20 cellular contexts compared by ENCODE assay signal in the genomic region with DNA sequence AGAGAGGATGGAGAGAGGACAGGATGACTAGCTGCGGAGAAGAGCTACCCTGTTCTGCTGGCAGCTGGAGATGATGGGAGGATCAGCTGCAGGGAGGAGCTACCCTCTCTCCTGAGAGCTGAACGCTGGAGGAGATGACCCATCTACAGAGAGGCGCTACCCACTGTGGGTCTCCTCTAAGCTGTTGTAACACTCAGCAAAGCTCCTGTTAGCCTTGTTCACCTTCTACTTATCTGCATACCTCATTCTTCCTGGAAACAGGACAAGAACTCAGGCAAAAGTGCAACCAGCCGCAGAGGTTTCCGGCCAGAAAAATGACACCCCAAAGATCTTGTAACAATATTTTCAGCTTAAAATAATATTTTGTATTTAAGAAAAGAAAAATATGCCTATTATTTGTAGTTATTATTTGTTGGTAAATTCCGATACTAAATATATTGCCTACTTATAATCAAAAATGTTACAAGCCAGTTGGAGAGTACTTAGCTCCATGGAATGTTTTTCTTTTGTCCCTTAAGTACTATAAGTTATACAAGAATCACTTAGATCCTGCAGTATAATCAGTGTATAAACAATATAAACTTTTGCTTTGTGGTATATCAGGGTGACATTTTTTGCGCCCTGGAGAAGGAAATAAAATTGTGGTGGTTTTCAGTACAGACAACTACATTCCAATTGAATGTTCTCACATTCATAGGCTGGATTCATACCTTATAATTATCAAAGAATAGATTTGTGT.
DNase-seq lines count a peak whose midpoint lies in the region; ATAC-seq and TF ChIP-seq lines count a peak whose summit lies in the region.
"Had no signal": no experiment of that assay in that cellular context is flagged by ENCODE, and none has a peak within 500 bp of the region (broad histone marks: within the 10 kb centered on the region; RNA-seq: fewer than 3 reads in every experiment).

No MANE protein-coding gene starts in this region.

- DNase-seq in WTC11 (ENCODE audit: low spot score) (no peak), lower lobe of right lung (no peak), vagina (ENCODE audit: extremely low spot score in 2 of 2) (no peak)
- DNase-seq: DMS153, DMS79 treated with DMSO at 0.1 percent for 48 hours, GF-D8, GM23248, HCEC 1CT, HFFc6, KBM-7 had no signal

- POLR2A ChIA-PET in WTC11 (lab: Charles Lee): no interaction called here

- no peaks in the 10 kb centered on the region for H3K4me1 ChIP-seq in lower lobe of right lung
- no peaks in the 10 kb centered on the region for H3K4me1 ChIP-seq in vagina
- H3K4me1 ChIP-seq: BLaER1 had no signal

- ATAC-seq in WTC11 (0 out of 2 replicates have a peak, but pooled peaks have one; percentile 22), lower lobe of right lung (peak; percentile 52 to 65), GM18870 (IDR thresholded peaks at IDR 0.05; ENCODE audit: unreplicated experiment) (no peak), HG02840 (IDR thresholded peaks at IDR 0.05; ENCODE audit: low FRiP score, unreplicated experiment) (no peak), GM18519 (IDR thresholded peaks at IDR 0.05; ENCODE audit: low FRiP score, unreplicated experiment) (no peak)
- ATAC-seq in stimulated activated memory B cell treated with anti-CD40 and anti-IgM and Interleukin-4, amounts not matched to agents 10 μg/mL and 1 μg/mL and 100 μg/mL, for 72 hours: peak; percentile 34
- ATAC-seq: GM12878, HepG2 had no signal

- H3K9me3 Mint-ChIP-seq in WTC11: peaks cover 8% of the 10 kb centered on the region
- peaks cover 3% of the 10 kb centered on the region for H3K9me3 Mint-ChIP-seq in stimulated activated memory B cell treated with anti-CD40 and anti-IgM and Interleukin-4, amounts not matched to agents 10 μg/mL and 1 μg/mL and 100 μg/mL, for 72 hours

- H3K36me3 ChIP-seq in lower lobe of right lung (no peaks in the 10 kb centered on the region), vagina (no peaks in the 10 kb centered on the region)
- H3K36me3 ChIP-seq: BLaER1 had no signal

- H3K27me3 Mint-ChIP-seq in WTC11 (ENCODE audit: low read depth): no peaks in the 10 kb centered on the region
- no peaks in the 10 kb centered on the region for H3K27me3 Mint-ChIP-seq in stimulated activated memory B cell treated with anti-CD40 and anti-IgM and Interleukin-4, amounts not matched to agents 10 μg/mL and 1 μg/mL and 100 μg/mL, for 72 hours
- H3K27me3 Mint-ChIP-seq: CD4-positive, alpha-beta memory T cell; IgD-negative memory B cell had no signal

- TF ChIP-seq CTCF in WTC11 (IDR thresholded peaks at IDR 0.05): no peak
- no peak for TF ChIP-seq CTCF in lower lobe of right lung (IDR thresholded peaks at IDR 0.05)
- no peak for TF ChIP-seq CTCF in vagina (IDR thresholded peaks at IDR 0.05)

- intact Hi-C loops in lower lobe of right lung (cut with DNase I) (no loop called here), vagina (cut with DNase I) (no loop called here)

- H3K4me1 Mint-ChIP-seq in WTC11: no peaks in the 10 kb centered on the region
- no peaks in the 10 kb centered on the region for H3K4me1 Mint-ChIP-seq in stimulated activated memory B cell treated with anti-CD40 and anti-IgM and Interleukin-4, amounts not matched to agents 10 μg/mL and 1 μg/mL and 100 μg/mL, for 72 hours
- H3K4me1 Mint-ChIP-seq: CD14-positive monocyte; CD4-positive, alpha-beta memory T cell; IgD-negative memory B cell had no signal

- CTCF ChIA-PET in WTC11 (lab: Charles Lee): no interaction called here

- H3K27ac Mint-ChIP-seq in WTC11: no peak overlapping the region
- no peak overlapping the region for H3K27ac Mint-ChIP-seq in stimulated activated memory B cell treated with anti-CD40 and anti-IgM and Interleukin-4, amounts not matched to agents 10 μg/mL and 1 μg/mL and 100 μg/mL, for 72 hours
- H3K27ac Mint-ChIP-seq: CD14-positive monocyte; CD4-positive, alpha-beta memory T cell; HFFc6; IgD-negative memory B cell had no signal

- no peak overlapping the region for H3K4me3 Mint-ChIP-seq in WTC11
- H3K4me3 Mint-ChIP-seq in stimulated activated memory B cell treated with anti-CD40 and anti-IgM and Interleukin-4, amounts not matched to agents 10 μg/mL and 1 μg/mL and 100 μg/mL, for 72 hours: no peak overlapping the region
- H3K4me3 Mint-ChIP-seq: CD14-positive monocyte; CD4-positive, alpha-beta memory T cell; HFFc6; IgD-negative memory B cell had no signal

- TF ChIP-seq POLR2A in vagina (IDR thresholded peaks at IDR 0.05): no peak

- H3K9me3 ChIP-seq in lower lobe of right lung (no peaks in the 10 kb centered on the region), vagina (no peaks in the 10 kb centered on the region)

- H3K27me3 ChIP-seq in lower lobe of right lung (ENCODE audit: low read depth): no peaks in the 10 kb centered on the region
- H3K27me3 ChIP-seq in vagina: no peaks in the 10 kb centered on the region
- H3K27me3 ChIP-seq: BLaER1 had no signal

- no peaks in the 10 kb centered on the region for H3K36me3 Mint-ChIP-seq in WTC11
- H3K36me3 Mint-ChIP-seq in stimulated activated memory B cell treated with anti-CD40 and anti-IgM and Interleukin-4, amounts not matched to agents 10 μg/mL and 1 μg/mL and 100 μg/mL, for 72 hours: no peaks in the 10 kb centered on the region
- H3K36me3 Mint-ChIP-seq: CD14-positive monocyte; CD4-positive, alpha-beta memory T cell; IgD-negative memory B cell had no signal

- H3K27ac ChIP-seq in lower lobe of right lung (no peak overlapping the region), vagina (no peak overlapping the region)
- H3K27ac ChIP-seq: BLaER1, GM23248 had no signal

- H3K4me3 ChIP-seq in lower lobe of right lung (no peak overlapping the region), vagina (no peak overlapping the region)
- H3K4me3 ChIP-seq: BLaER1, GM12878, GM23248 had no signal

TF ChIP-seq in WTC11, 78 proteins besides CTCF, POLR2A, EP300 and RAD21 (continues in another document):
- TF ChIP-seq MYBL2 (CRISPR knock-in tag; IDR thresholded peaks at IDR 0.05): no peak
- no peak for TF ChIP-seq TCF7 (CRISPR knock-in tag; IDR thresholded peaks at IDR 0.05; ENCODE audit: low read depth)
- no peak for TF ChIP-seq ESRRA (CRISPR knock-in tag; IDR thresholded peaks at IDR 0.05; ENCODE audit: borderline replicate concordance)
- TF ChIP-seq SMAD4 (CRISPR knock-in tag; IDR thresholded peaks at IDR 0.05): no peak
- no peak for TF ChIP-seq NR3C1 (CRISPR knock-in tag; conservative IDR thresholded peaks at IDR 0.05; ENCODE audit: low read depth)
- TF ChIP-seq NR1H2 (CRISPR knock-in tag; IDR thresholded peaks at IDR 0.05): no peak
- TF ChIP-seq, protein P1, sequence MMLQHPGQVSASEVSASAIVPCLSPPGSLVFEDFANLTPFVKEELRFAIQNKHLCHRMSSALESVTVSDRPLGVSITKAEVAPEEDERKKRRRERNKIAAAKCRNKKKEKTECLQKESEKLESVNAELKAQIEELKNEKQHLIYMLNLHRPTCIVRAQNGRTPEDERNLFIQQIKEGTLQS (CRISPR knock-in tag; conservative IDR thresholded peaks at IDR 0.05): no peak
- TF ChIP-seq, protein P2, sequence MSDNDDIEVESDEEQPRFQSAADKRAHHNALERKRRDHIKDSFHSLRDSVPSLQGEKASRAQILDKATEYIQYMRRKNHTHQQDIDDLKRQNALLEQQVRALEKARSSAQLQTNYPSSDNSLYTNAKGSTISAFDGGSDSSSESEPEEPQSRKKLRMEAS (CRISPR knock-in tag; IDR thresholded peaks at IDR 0.05): no peak
- no peak for TF ChIP-seq KAT7 (CRISPR knock-in tag; IDR thresholded peaks at IDR 0.05; ENCODE audit: borderline replicate concordance)
- TF ChIP-seq, protein P3, sequence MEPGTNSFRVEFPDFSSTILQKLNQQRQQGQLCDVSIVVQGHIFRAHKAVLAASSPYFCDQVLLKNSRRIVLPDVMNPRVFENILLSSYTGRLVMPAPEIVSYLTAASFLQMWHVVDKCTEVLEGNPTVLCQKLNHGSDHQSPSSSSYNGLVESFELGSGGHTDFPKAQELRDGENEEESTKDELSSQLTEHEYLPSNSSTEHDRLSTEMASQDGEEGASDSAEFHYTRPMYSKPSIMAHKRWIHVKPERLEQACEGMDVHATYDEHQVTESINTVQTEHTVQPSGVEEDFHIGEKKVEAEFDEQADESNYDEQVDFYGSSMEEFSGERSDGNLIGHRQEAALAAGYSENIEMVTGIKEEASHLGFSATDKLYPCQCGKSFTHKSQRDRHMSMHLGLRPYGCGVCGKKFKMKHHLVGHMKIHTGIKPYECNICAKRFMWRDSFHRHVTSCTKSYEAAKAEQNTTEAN (CRISPR knock-in tag; IDR thresholded peaks at IDR 0.05): no peak
- no peak for TF ChIP-seq GRHL2 (CRISPR knock-in tag; IDR thresholded peaks at IDR 0.05; ENCODE audit: insufficient replicate concordance, severe bottlenecking)
- TF ChIP-seq ZNF396 (CRISPR knock-in tag; IDR thresholded peaks at IDR 0.05; ENCODE audit: borderline replicate concordance): no peak
- TF ChIP-seq ATF1 (CRISPR knock-in tag; IDR thresholded peaks at IDR 0.05): no peak
- TF ChIP-seq, protein P4, sequence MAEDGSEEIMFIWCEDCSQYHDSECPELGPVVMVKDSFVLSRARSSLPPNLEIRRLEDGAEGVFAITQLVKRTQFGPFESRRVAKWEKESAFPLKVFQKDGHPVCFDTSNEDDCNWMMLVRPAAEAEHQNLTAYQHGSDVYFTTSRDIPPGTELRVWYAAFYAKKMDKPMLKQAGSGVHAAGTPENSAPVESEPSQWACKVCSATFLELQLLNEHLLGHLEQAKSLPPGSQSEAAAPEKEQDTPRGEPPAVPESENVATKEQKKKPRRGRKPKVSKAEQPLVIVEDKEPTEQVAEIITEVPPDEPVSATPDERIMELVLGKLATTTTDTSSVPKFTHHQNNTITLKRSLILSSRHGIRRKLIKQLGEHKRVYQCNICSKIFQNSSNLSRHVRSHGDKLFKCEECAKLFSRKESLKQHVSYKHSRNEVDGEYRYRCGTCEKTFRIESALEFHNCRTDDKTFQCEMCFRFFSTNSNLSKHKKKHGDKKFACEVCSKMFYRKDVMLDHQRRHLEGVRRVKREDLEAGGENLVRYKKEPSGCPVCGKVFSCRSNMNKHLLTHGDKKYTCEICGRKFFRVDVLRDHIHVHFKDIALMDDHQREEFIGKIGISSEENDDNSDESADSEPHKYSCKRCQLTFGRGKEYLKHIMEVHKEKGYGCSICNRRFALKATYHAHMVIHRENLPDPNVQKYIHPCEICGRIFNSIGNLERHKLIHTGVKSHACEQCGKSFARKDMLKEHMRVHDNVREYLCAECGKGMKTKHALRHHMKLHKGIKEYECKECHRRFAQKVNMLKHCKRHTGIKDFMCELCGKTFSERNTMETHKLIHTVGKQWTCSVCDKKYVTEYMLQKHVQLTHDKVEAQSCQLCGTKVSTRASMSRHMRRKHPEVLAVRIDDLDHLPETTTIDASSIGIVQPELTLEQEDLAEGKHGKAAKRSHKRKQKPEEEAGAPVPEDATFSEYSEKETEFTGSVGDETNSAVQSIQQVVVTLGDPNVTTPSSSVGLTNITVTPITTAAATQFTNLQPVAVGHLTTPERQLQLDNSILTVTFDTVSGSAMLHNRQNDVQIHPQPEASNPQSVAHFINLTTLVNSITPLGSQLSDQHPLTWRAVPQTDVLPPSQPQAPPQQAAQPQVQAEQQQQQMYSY (CRISPR knock-in tag; IDR thresholded peaks at IDR 0.05): no peak

Comparison
In these comparisons a context has a peak if more than half of its experiments do, and no peak if none do; other contexts are left out.
1. ATAC-seq: peak in WTC11 (single experiment), lower lobe of right lung (2 of 2) and stimulated activated memory B cell treated with anti-CD40 and anti-IgM and Interleukin-4, amounts not matched to agents 10 μg/mL and 1 μg/mL and 100 μg/mL, for 72 hours (single experiment); none in GM18870 (single experiment), HG02840 (single experiment) and GM18519 (single experiment).